In genomic region chr1:36149973-36150295, GRCh38 we compare ENCODE assay signal across 8 cellular contexts. TPM values are rescaled to one million over a fixed set of nuclear protein-coding genes. Genes with fewer than 3 reads are reported as not detected.
A peak's percentile ranks its signal among the peaks of the same experiment; 100 is the strongest.
DNase-seq lines count a peak whose midpoint lies in the region; ATAC-seq, FAIRE-seq and TF ChIP-seq lines count a peak whose summit lies in the region.

No MANE protein-coding gene starts in this region.

- no peaks in the 10 kb centered on the region for H4K20me1 ChIP-seq in HepG2 (ENCODE audit: insufficient read depth, low read length)

- peak overlapping the region; percentile 97 for H3K4me3 Mint-ChIP-seq in activated CD4-positive, alpha-beta T cell treated with anti-CD3 and anti-CD28 coated beads, Interleukin-2, amount 10 ng/mL, durations not matched to agents 7 days and 5 days

- H3K4me1 ChIP-seq in HepG2 (ENCODE audit: insufficient read depth, low read length), result peaks cover 63% of the 10 kb centered on the region
- H3K4me1 ChIP-seq in thymus (ENCODE audit: control insufficient read depth, insufficient read depth, low read length), result peaks cover 20% of the 10 kb centered on the region

- no peak for TF ChIP-seq CTCF in HepG2 (CRISPR knock-in tag; IDR thresholded peaks at IDR 0.05)

- in situ Hi-C loops in HepG2 (cut with HindIII; ENCODE audit: extremely low pct_ligation_motif_present, low pct_unique_long_range_greater_than_20kb), result loop anchor here (5.0 kb wide), 2 partner anchors 37 to 137 kb away; no protein-coding TSS in a partner anchor

- H3K36me3 ChIP-seq in HepG2 (replicated peaks in 1 of 2; ENCODE audit: control insufficient read depth in 1 of 2, insufficient read depth in 2 of 2, low read length in 2 of 2) (no peaks in the 10 kb centered on the region), thymus (ENCODE audit: control insufficient read depth, insufficient read depth) (no peaks in the 10 kb centered on the region)

- ATAC-seq in activated naive CD4-positive, alpha-beta T cell treated with anti-CD3 and anti-CD28 coated beads, Interleukin-2, amount 50 U/mL, for 72 hours, result no peak
- ATAC-seq in HepG2, result no peak
- ATAC-seq in HG03342 (IDR thresholded peaks at IDR 0.05; ENCODE audit: unreplicated experiment), result no peak

- peaks cover 69% of the 10 kb centered on the region for H3K4me1 Mint-ChIP-seq in activated CD4-positive, alpha-beta T cell treated with anti-CD3 and anti-CD28 coated beads, Interleukin-2, amount 10 ng/mL, durations not matched to agents 7 days and 5 days

- 4% methylated on average over 6 of the region's 6 CpGs for WGBS in HepG2 (ENCODE audit: low lambda C conversion rate)
- WGBS in thymus, result 68% methylated on average over 6 of the region's 6 CpGs

- TF ChIP-seq EP300 in HepG2 (IDR thresholded peaks at IDR 0.05; ENCODE audit: low read depth in 2 of 2, low read length in 2 of 2) (no peak), HepG2 (CRISPR knock-in tag; IDR thresholded peaks at IDR 0.05; ENCODE audit: borderline replicate concordance) (no peak)

- no peaks in the 10 kb centered on the region for H3K9me3 ChIP-seq in HepG2 (ENCODE audit: low read length)
- no peaks in the 10 kb centered on the region for H3K9me3 ChIP-seq in thymus (ENCODE audit: control insufficient read depth)

- H3K27me3 ChIP-seq in HepG2 (ENCODE audit: control insufficient read depth in 1 of 2, insufficient read depth in 2 of 2, low read length in 2 of 2), result no peaks in the 10 kb centered on the region
- no peaks in the 10 kb centered on the region for H3K27me3 ChIP-seq in thymus (ENCODE audit: control insufficient read depth, insufficient read depth)

- H3K36me3 Mint-ChIP-seq in activated CD4-positive, alpha-beta T cell treated with anti-CD3 and anti-CD28 coated beads, Interleukin-2, amount 10 ng/mL, durations not matched to agents 7 days and 5 days (ENCODE audit: low read depth), result peaks cover 13% of the 10 kb centered on the region
- H3K36me3 Mint-ChIP-seq in activated naive CD4-positive, alpha-beta T cell treated with anti-CD3 and anti-CD28 coated beads, Interleukin-2, amount 50 U/mL, for 72 hours, result peaks cover 5 to 20% of the 10 kb centered on the region in 2 donors

- H3K27ac Mint-ChIP-seq in activated CD4-positive, alpha-beta T cell treated with anti-CD3 and anti-CD28 coated beads, Interleukin-2, amount 10 ng/mL, durations not matched to agents 7 days and 5 days, result peak overlapping the region; percentile 98
- peak overlapping the region; percentile 92 to 99 for H3K27ac Mint-ChIP-seq in activated naive CD4-positive, alpha-beta T cell treated with anti-CD3 and anti-CD28 coated beads, Interleukin-2, amount 50 U/mL, for 72 hours

- FAIRE-seq in HepG2 (lab: Jason Lieb, UNC), result no peak

- H3K4me3 ChIP-seq in HepG2 (replicated peaks in 1 of 3; ENCODE audit: insufficient read depth in 1 of 3, low read depth in 2 of 3, low read length in 3 of 3), result peak overlapping the region in 2 of 3 experiments; percentile 43 to 74; a peak in 5 of 6 replicates
- no peak overlapping the region for H3K4me3 ChIP-seq in thymus (ENCODE audit: low read length)

- no peak for TF ChIP-seq POLR2A in HepG2 (IDR thresholded peaks at IDR 0.05; ENCODE audit: insufficient read depth in 1 of 2, low read depth in 2 of 2, low read length in 2 of 2)

- no peak overlapping the region for H2AFZ ChIP-seq in HepG2 (ENCODE audit: low read length)

- no peak for TF ChIP-seq RAD21 in HepG2 (CRISPR knock-in tag; IDR thresholded peaks at IDR 0.05)

- POLR2A ChIA-PET in activated CD4-positive, alpha-beta T cell treated with anti-CD3 and anti-CD28 coated beads, Interleukin-2, amount 10 ng/mL, durations not matched to agents 7 days and 5 days (lab: Charles Lee), result interaction anchor here (1.1 to 1.3 kb wide), 2 partner anchors 11 to 136 kb away, joined by 4 to 5 read pairs; no protein-coding TSS in a partner anchor
- POLR2A ChIA-PET in HepG2 (lab: Yijun Ruan, JAX), result interaction anchor here (0.5 to 3.5 kb wide), 21 partner anchors 11 to 314 kb away, joined by 3 to 34 read pairs (median 6); partner anchors contain the start of genes MRPS15 and THRAP3

- H3K9me3 Mint-ChIP-seq in activated CD4-positive, alpha-beta T cell treated with anti-CD3 and anti-CD28 coated beads, Interleukin-2, amount 10 ng/mL, durations not matched to agents 7 days and 5 days, result no peaks in the 10 kb centered on the region
- H3K9me3 Mint-ChIP-seq in activated naive CD4-positive, alpha-beta T cell treated with anti-CD3 and anti-CD28 coated beads, Interleukin-2, amount 50 U/mL, for 72 hours, result no peaks in the 10 kb centered on the region

- intact Hi-C loops in HepG2 (cut with micrococcal nuclease; ENCODE audit: unreplicated experiment), result loop anchor here (1.0 to 10.0 kb wide), 4 partner anchors 38 to 275 kb away; partner anchors contain the start of gene THRAP3

- CTCF ChIA-PET in activated CD4-positive, alpha-beta T cell treated with anti-CD3 and anti-CD28 coated beads, Interleukin-2, amount 10 ng/mL, durations not matched to agents 7 days and 5 days (lab: Charles Lee), result interaction anchor here (0.6 to 4.0 kb wide), 44 partner anchors 11 to 667 kb away, joined by 3 to 85 read pairs (median 5); partner anchors contain the start of genes AGO3 and THRAP3
- CTCF ChIA-PET in HepG2 (lab: Yijun Ruan, JAX; ENCODE audit: low intra/inter-chr PET ratio, low total read pairs), result interaction anchor here (0.8 to 2.6 kb wide), 4 partner anchors 38 to 193 kb away, joined by 3 to 43 read pairs (median 10); no protein-coding TSS in a partner anchor

- BruUV-seq in HepG2 (replicated peaks; lab: Mats Ljungman, UMichigan), result no TSS peak

- no peaks in the 10 kb centered on the region for H3K27me3 Mint-ChIP-seq in activated CD4-positive, alpha-beta T cell treated with anti-CD3 and anti-CD28 coated beads, Interleukin-2, amount 10 ng/mL, durations not matched to agents 7 days and 5 days

- H3K79me2 ChIP-seq in HepG2 (ENCODE audit: insufficient read depth, low read length), result peaks cover 8% of the 10 kb centered on the region

- H3K27ac ChIP-seq in HepG2 (ENCODE audit: extremely low read length, insufficient read depth, low read length), result peak overlapping the region; percentile 31
- peak overlapping the region; percentile 91 for H3K27ac ChIP-seq in thymus (ENCODE audit: low read depth)

- H3K9ac ChIP-seq in HepG2 (ENCODE audit: insufficient read depth, low read depth, low read length), result peak overlapping the region; percentile 44

- H3K4me2 ChIP-seq in HepG2 (ENCODE audit: low read depth, low read length), result peak overlapping the region; percentile 94

- DNase-seq in activated CD4-positive, alpha-beta T cell treated with anti-CD3 and anti-CD28 coated beads, Interleukin-2, amount 10 ng/mL, durations not matched to agents 7 days and 5 days, result peak; percentile 13
- DNase-seq in activated CD4-positive, alpha-beta T cell treated with anti-CD3 and anti-CD28 coated beads, Interleukin-2, amount 50 U/mL, for 1 hour, result no peak
- peak in 1 of 2 donors; percentile 24 for DNase-seq in activated naive CD4-positive, alpha-beta T cell treated with anti-CD3 and anti-CD28 coated beads, Interleukin-2, amount 50 U/mL, for 72 hours (ENCODE audit: low spot score in 2 of 2)
- DNase-seq in HepG2 (ENCODE audit: low spot score) (no peak), kidney tubule cell (ENCODE audit: low spot score) (no peak), NCI-H524 (lab: John Stamatoyannopoulos, UW) (no peak)

RNA-seq across cellular contexts. Expression of gene TRAPPC3, which starts 0.6 kb away (rescaled TPM):
- total RNA-seq in activated CD4-positive, alpha-beta T cell treated with anti-CD3 and anti-CD28 coated beads, Interleukin-2, amount 10 ng/mL, durations not matched to agents 7 days and 5 days, result 10 to 100 TPM; 57.5 to 59.3 TPM
- 10 to 100 TPM; 43.7 to 55.3 TPM for total RNA-seq in activated naive CD4-positive, alpha-beta T cell treated with anti-CD3 and anti-CD28 coated beads, Interleukin-2, amount 50 U/mL, for 72 hours
- 62.4 and 66.7 TPM in 2 replicates for total RNA-seq in HepG2 (2016; rRNA removed; fragmentation: Illumina TruSeq; extraction: Trizol)
- total RNA-seq in HepG2 (2016; cell fraction: cytosol; rRNA removed; fragmentation: Illumina TruSeq; extraction: Trizol; ENCODE audit: low read depth), result 33.8 and 35.1 TPM in 2 replicates
- 67.4 and 70.9 TPM in 2 replicates for total RNA-seq in HepG2 (2016; cell fraction: insoluble cytoplasmic fraction; rRNA removed; fragmentation: Illumina TruSeq; extraction: Trizol)
- total RNA-seq in HepG2 (2016; cell fraction: membrane; rRNA removed; fragmentation: Illumina TruSeq; extraction: Trizol), result 51.3 and 59.4 TPM in 2 replicates
- total RNA-seq in HepG2 (2016; cell fraction: nucleus; rRNA removed; fragmentation: Illumina TruSeq; extraction: Trizol), result 32.1 and 40.4 TPM in 2 replicates
- 48.0 and 53.7 TPM in 2 replicates for polyA plus RNA-seq in HepG2 (2011; rRNA removed)
- 54.6 and 63.8 TPM in 2 replicates for polyA plus RNA-seq in HepG2 (2011; cell fraction: cytosol; rRNA removed)
- 23.5 and 23.9 TPM in 2 replicates for polyA plus RNA-seq in HepG2 (2011; cell fraction: nucleus; rRNA removed)
- polyA plus RNA-seq in HepG2 (2012), result 39.6 and 48.9 TPM in 2 replicates
- 32.8 and 40.4 TPM in 2 replicates for polyA plus RNA-seq in HepG2 (2016; cell fraction: cytosol; fragmentation: Illumina TruSeq; extraction: Trizol; ENCODE audit: low read depth)
- polyA plus RNA-seq in HepG2 (2016; cell fraction: insoluble cytoplasmic fraction; fragmentation: Illumina TruSeq; extraction: Trizol; ENCODE audit: low read depth), result 70.8 and 86.6 TPM in 2 replicates
- polyA plus RNA-seq in HepG2 (2016; cell fraction: membrane; fragmentation: Illumina TruSeq; extraction: Trizol; ENCODE audit: low read depth), result 45.9 and 53.3 TPM in 2 replicates
- polyA plus RNA-seq in HepG2 (2016; cell fraction: nucleus; fragmentation: Illumina TruSeq; extraction: Trizol; ENCODE audit: insufficient read depth, low read depth), result 58.4 and 69.5 TPM in 2 replicates
- 12.2 and 41.8 TPM in 2 replicates for polyA minus RNA-seq in HepG2 (2011; rRNA and poly(A)+ RNA removed; ENCODE audit: low replicate concordance)
- 16.1 and 26.3 TPM in 2 replicates for polyA minus RNA-seq in HepG2 (2011; cell fraction: cytosol; rRNA and poly(A)+ RNA removed)
- polyA minus RNA-seq in HepG2 (2011; cell fraction: nucleus; rRNA and poly(A)+ RNA removed), result 10.3 and 14.2 TPM in 2 replicates
- 73.6 TPM for polyA plus RNA-seq in thymus

RNA-seq across cellular contexts. Expression of gene MAP7D1, which starts 6.0 kb away (rescaled TPM):
- total RNA-seq in activated CD4-positive, alpha-beta T cell treated with anti-CD3 and anti-CD28 coated beads, Interleukin-2, amount 10 ng/mL, durations not matched to agents 7 days and 5 days, result 100 to 1,000 TPM; 209 to 226 TPM
- total RNA-seq in activated naive CD4-positive, alpha-beta T cell treated with anti-CD3 and anti-CD28 coated beads, Interleukin-2, amount 50 U/mL, for 72 hours, result 100 to 1,000 TPM; 112 to 169 TPM
- total RNA-seq in HepG2 (2016; rRNA removed; fragmentation: Illumina TruSeq; extraction: Trizol), result 5.5 and 7.2 TPM in 2 replicates
- total RNA-seq in HepG2 (2016; cell fraction: cytosol; rRNA removed; fragmentation: Illumina TruSeq; extraction: Trizol; ENCODE audit: low read depth), result 2.9 and 3.9 TPM in 2 replicates
- total RNA-seq in HepG2 (2016; cell fraction: insoluble cytoplasmic fraction; rRNA removed; fragmentation: Illumina TruSeq; extraction: Trizol), result 6.3 and 7.8 TPM in 2 replicates
- 4.2 TPM in 2 replicates for total RNA-seq in HepG2 (2016; cell fraction: membrane; rRNA removed; fragmentation: Illumina TruSeq; extraction: Trizol)
- total RNA-seq in HepG2 (2016; cell fraction: nucleus; rRNA removed; fragmentation: Illumina TruSeq; extraction: Trizol), result 6.1 and 7.9 TPM in 2 replicates
- polyA plus RNA-seq in HepG2 (2011; rRNA removed) (5.6 and 6.8 TPM in 2 replicates), thymus (68.6 TPM)
- polyA plus RNA-seq in HepG2 (2011; cell fraction: cytosol; rRNA removed), result 4.7 and 5.2 TPM in 2 replicates
- 14.7 and 14.9 TPM in 2 replicates for polyA plus RNA-seq in HepG2 (2011; cell fraction: nucleus; rRNA removed)
- 7.7 and 14.1 TPM in 2 replicates for polyA plus RNA-seq in HepG2 (2012)
- 1.7 and 2.4 TPM in 2 replicates for polyA plus RNA-seq in HepG2 (2016; cell fraction: cytosol; fragmentation: Illumina TruSeq; extraction: Trizol; ENCODE audit: low read depth)
- 14.2 and 15.7 TPM in 2 replicates for polyA plus RNA-seq in HepG2 (2016; cell fraction: insoluble cytoplasmic fraction; fragmentation: Illumina TruSeq; extraction: Trizol; ENCODE audit: low read depth)
- polyA plus RNA-seq in HepG2 (2016; cell fraction: membrane; fragmentation: Illumina TruSeq; extraction: Trizol; ENCODE audit: low read depth), result 4.5 and 4.6 TPM in 2 replicates
- polyA plus RNA-seq in HepG2 (2016; cell fraction: nucleus; fragmentation: Illumina TruSeq; extraction: Trizol; ENCODE audit: insufficient read depth, low read depth), result 19.3 and 21.5 TPM in 2 replicates
- polyA minus RNA-seq in HepG2 (2011; rRNA and poly(A)+ RNA removed; ENCODE audit: low replicate concordance), result 8.3 and 16.3 TPM in 2 replicates
- polyA minus RNA-seq in HepG2 (2011; cell fraction: cytosol; rRNA and poly(A)+ RNA removed), result 6.0 and 8.5 TPM in 2 replicates
- 4.0 and 7.2 TPM in 2 replicates for polyA minus RNA-seq in HepG2 (2011; cell fraction: nucleus; rRNA and poly(A)+ RNA removed)

RNA-seq across cellular contexts. Expression of gene COL8A2, which starts 24.9 kb away (rescaled TPM):
- total RNA-seq in activated CD4-positive, alpha-beta T cell treated with anti-CD3 and anti-CD28 coated beads, Interleukin-2, amount 10 ng/mL, durations not matched to agents 7 days and 5 days, result not detected
- total RNA-seq in activated naive CD4-positive, alpha-beta T cell treated with anti-CD3 and anti-CD28 coated beads, Interleukin-2, amount 50 U/mL, for 72 hours, result under 1 TPM; 0.11 to 0.23 TPM
- total RNA-seq in HepG2 (2016; rRNA removed; fragmentation: Illumina TruSeq; extraction: Trizol), result 0.04 and 0.24 TPM in 2 replicates
- total RNA-seq in HepG2 (2016; cell fraction: cytosol; rRNA removed; fragmentation: Illumina TruSeq; extraction: Trizol; ENCODE audit: low read depth), result not detected in 2 replicates
- 0.04 and 0.09 TPM in 2 replicates for total RNA-seq in HepG2 (2016; cell fraction: insoluble cytoplasmic fraction; rRNA removed; fragmentation: Illumina TruSeq; extraction: Trizol)
- 0.06 TPM in 1 of 2 replicates, not detected in the other for total RNA-seq in HepG2 (2016; cell fraction: membrane; rRNA removed; fragmentation: Illumina TruSeq; extraction: Trizol)
- 0.19 and 0.34 TPM in 2 replicates for total RNA-seq in HepG2 (2016; cell fraction: nucleus; rRNA removed; fragmentation: Illumina TruSeq; extraction: Trizol)
- 0.13 and 0.24 TPM in 2 replicates for polyA plus RNA-seq in HepG2 (2011; rRNA removed)
- polyA plus RNA-seq in HepG2 (2011; cell fraction: cytosol; rRNA removed), result 0.21 and 0.22 TPM in 2 replicates
- polyA plus RNA-seq in HepG2 (2011; cell fraction: nucleus; rRNA removed), result 0.52 and 0.53 TPM in 2 replicates
- 0.13 and 0.17 TPM in 2 replicates for polyA plus RNA-seq in HepG2 (2012)
- polyA plus RNA-seq in HepG2 (2016; cell fraction: cytosol; fragmentation: Illumina TruSeq; extraction: Trizol; ENCODE audit: low read depth), result not detected in 2 replicates
- polyA plus RNA-seq in HepG2 (2016; cell fraction: insoluble cytoplasmic fraction; fragmentation: Illumina TruSeq; extraction: Trizol; ENCODE audit: low read depth), result 0.10 TPM in 1 of 2 replicates, not detected in the other
- 0.03 TPM in 1 of 2 replicates, not detected in the other for polyA plus RNA-seq in HepG2 (2016; cell fraction: membrane; fragmentation: Illumina TruSeq; extraction: Trizol; ENCODE audit: low read depth)
- polyA plus RNA-seq in HepG2 (2016; cell fraction: nucleus; fragmentation: Illumina TruSeq; extraction: Trizol; ENCODE audit: insufficient read depth, low read depth), result 0.20 TPM in 1 of 2 replicates, not detected in the other
- polyA minus RNA-seq in HepG2 (2011; rRNA and poly(A)+ RNA removed; ENCODE audit: low replicate concordance), result 0.07 and 0.52 TPM in 2 replicates
- 0.20 and 0.26 TPM in 2 replicates for polyA minus RNA-seq in HepG2 (2011; cell fraction: cytosol; rRNA and poly(A)+ RNA removed)
- polyA minus RNA-seq in HepG2 (2011; cell fraction: nucleus; rRNA and poly(A)+ RNA removed), result 0.50 and 0.52 TPM in 2 replicates
- 6.7 TPM for polyA plus RNA-seq in thymus

Comparison
In these comparisons a context has a peak if more than half of its experiments do, and no peak if none do; other contexts are left out.
1. RNA of gene MAP7D1, which starts 6.0 kb away (total RNA-seq): 209 to 226 TPM in activated CD4-positive, alpha-beta T cell treated with anti-CD3 and anti-CD28 coated beads, Interleukin-2, amount 10 ng/mL, durations not matched to agents 7 days and 5 days and 112 to 169 TPM in activated naive CD4-positive, alpha-beta T cell treated with anti-CD3 and anti-CD28 coated beads, Interleukin-2, amount 50 U/mL, for 72 hours; 2.9 to 7.9 TPM in HepG2; every median in the first group is over 10 times any median in the second.